Comparison of ENCODE assay signal across 2 cellular contexts in genomic region chr13:27396252-27396846, GRCh38.
TF ChIP-seq lines count a peak whose summit lies in the region.

No MANE protein-coding gene starts in this region.

TF ChIP-seq in K562, 482 proteins besides CTCF, POLR2A, EP300 and RAD21:
- TF ChIP-seq SPI1 (IDR thresholded peaks at IDR 0.05; ENCODE audit: borderline replicate concordance, low read depth, low read length) = peak; percentile 94
- no peak for TF ChIP-seq RBM34 (IDR thresholded peaks at IDR 0.05; ENCODE audit: borderline replicate concordance, insufficient read depth, low read length)

TF ChIP-seq in liver, 16 proteins besides CTCF, POLR2A, EP300 and RAD21 (continued from another document):
- peak; percentile 49 for TF ChIP-seq TAF1 (conservative IDR thresholded peaks at IDR 0.05)
- TF ChIP-seq FOXA1 (IDR thresholded peaks at IDR 0.05) = no peak
- no peak for TF ChIP-seq EGR1 (IDR thresholded peaks at IDR 0.05; ENCODE audit: low read depth in 2 of 2)
- TF ChIP-seq HNF4A (conservative IDR thresholded peaks at IDR 0.05) = peak; percentile 66 to 74
- peak; percentile 5 for TF ChIP-seq FOXA2 (IDR thresholded peaks at IDR 0.05)
- peak; percentile 27 to 52 for TF ChIP-seq RXRA (IDR thresholded peaks at IDR 0.05)
- TF ChIP-seq JUND (IDR thresholded peaks at IDR 0.05) = no peak
- no peak for TF ChIP-seq ATF3 (IDR thresholded peaks at IDR 0.05)
- TF ChIP-seq MAX (IDR thresholded peaks at IDR 0.05) = peak; percentile 33
- TF ChIP-seq REST (IDR thresholded peaks at IDR 0.05) = no peak
- TF ChIP-seq SP1 (IDR thresholded peaks at IDR 0.05) = peak; percentile 75
- TF ChIP-seq ZBTB33 (IDR thresholded peaks at IDR 0.05) = no peak
- TF ChIP-seq NR2F2 (IDR thresholded peaks at IDR 0.05) = no peak
